8 cellular contexts compared by ENCODE assay signal in the genomic region with DNA sequence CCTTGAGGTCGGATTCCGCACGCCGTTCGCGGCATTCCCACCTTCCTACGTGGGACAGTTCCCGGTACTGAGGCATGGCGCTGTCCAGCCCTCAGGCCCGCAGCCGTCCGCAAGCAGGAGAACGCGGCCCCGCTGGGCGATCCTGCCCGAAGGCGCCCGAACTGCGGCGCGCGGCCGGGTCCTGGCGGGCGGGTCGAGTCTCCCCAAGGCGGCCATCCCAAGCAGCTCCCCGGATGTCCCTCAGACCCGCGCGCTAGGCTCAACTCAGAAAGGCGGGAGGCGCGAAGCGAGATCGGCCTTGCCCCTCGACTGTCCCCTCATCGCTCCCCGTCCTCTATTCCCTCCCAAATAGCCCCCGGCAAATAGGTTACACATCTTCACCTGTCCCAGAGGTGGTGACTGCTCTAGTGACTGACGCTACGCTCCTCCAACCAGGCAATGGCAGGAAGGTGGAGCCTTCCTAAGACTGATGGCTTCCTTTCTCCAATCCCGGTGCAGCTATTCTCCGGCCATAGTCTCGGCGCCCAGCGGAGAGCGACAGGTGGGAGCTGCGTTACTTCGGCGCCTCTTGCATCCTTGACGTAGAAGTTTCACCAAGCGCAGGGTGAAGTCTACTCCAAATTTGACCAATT. TPM values are rescaled to one million over a fixed set of nuclear protein-coding genes. Genes with fewer than 3 reads are reported as not detected.
DNase-seq lines count a peak whose midpoint lies in the region; ATAC-seq and TF ChIP-seq lines count a peak whose summit lies in the region.

No MANE protein-coding gene starts in this region.

- WGBS in aorta, 2 donors = 0% methylated on average over 54 of the region's 54 CpGs

- H3K27ac ChIP-seq in rectal smooth muscle tissue (ENCODE audit: low read depth, low read length) = peak overlapping the region; percentile 84
- H3K27ac ChIP-seq in aorta (ENCODE audit: low read depth in 1 of 2, low read length in 2 of 2) = peak overlapping the region in 1 of 2 donors; percentile 84

- DNase-seq in NCI-H2029 (lab: John Stamatoyannopoulos, UW) (peak; percentile 92), T-helper 9 cell (peak; percentile 76), astrocyte of the cerebellum (ENCODE audit: low read depth) (peak; percentile 95), hippocampal formation (lab: John Stamatoyannopoulos, UW) (peak; percentile 96), aorta (peak; percentile 92 to 95)

- H3K36me3 ChIP-seq in rectal smooth muscle tissue (ENCODE audit: control insufficient read depth, insufficient read depth, low read length) = peaks cover 2% of the 10 kb centered on the region
- H3K36me3 ChIP-seq in aorta (ENCODE audit: control insufficient read depth in 1 of 2, insufficient read depth in 2 of 2, low read length in 1 of 2) = no peaks in the 10 kb centered on the region

- H3K4me3 ChIP-seq in astrocyte of the cerebellum (ENCODE audit: low read depth, low read length) (peak overlapping the region; percentile 98), rectal smooth muscle tissue (ENCODE audit: low read length) (peak overlapping the region; percentile 96), aorta (ENCODE audit: low read length in 2 of 2) (peak overlapping the region; percentile 49 to 73)

- TF ChIP-seq CTCF in astrocyte of the cerebellum (IDR thresholded peaks at IDR 0.05; ENCODE audit: low read depth, low read length, missing control alignments) = no peak

- H3K9me3 ChIP-seq in aorta (ENCODE audit: control insufficient read depth, low read length) = no peaks in the 10 kb centered on the region

- H3K4me1 ChIP-seq in rectal smooth muscle tissue (ENCODE audit: control insufficient read depth, insufficient read depth, low read length) = peaks cover 14% of the 10 kb centered on the region
- peaks cover 0 to 3% of the 10 kb centered on the region in 2 donors for H3K4me1 ChIP-seq in aorta (ENCODE audit: control insufficient read depth in 1 of 2, insufficient read depth in 2 of 2, low read length in 2 of 2)

- peak overlapping the region; percentile 74 for H3K9ac ChIP-seq in rectal smooth muscle tissue (ENCODE audit: low read length)

- no peaks in the 10 kb centered on the region for H3K27me3 ChIP-seq in rectal smooth muscle tissue (ENCODE audit: control insufficient read depth, insufficient read depth, low read length)
- no peaks in the 10 kb centered on the region for H3K27me3 ChIP-seq in aorta (ENCODE audit: control insufficient read depth in 1 of 2, insufficient read depth in 2 of 2, low read length in 1 of 2)

- in situ Hi-C loops in astrocyte of the cerebellum (cut with HindIII; ENCODE audit: low sequenced_read_pairs) = no loop called here

- intact Hi-C loops in aorta (cut with DNase I) = loop anchor here in 1 of 2 donors (2.0 to 10.0 kb wide), 4 partner anchors 146 to 314 kb away; a partner anchor contains a TSS

- peak; percentile 77 for ATAC-seq in GM18511 (IDR thresholded peaks at IDR 0.05; ENCODE audit: unreplicated experiment)
- ATAC-seq in HG02981 (IDR thresholded peaks at IDR 0.05; ENCODE audit: unreplicated experiment) = peak; percentile 63
- peak; percentile 94 for ATAC-seq in aorta (ENCODE audit: low FRiP score)

RNA-seq across cellular contexts. Expression of a gene that starts 0.8 kb away (rescaled TPM):
- total RNA-seq in aorta = 100 to 1,000 TPM; 112 to 138 TPM
- 10 to 100 TPM; 17.0 to 77.2 TPM for polyA plus RNA-seq in aorta

RNA-seq across cellular contexts. Expression of a gene that starts 40.9 kb away (rescaled TPM):
- not detected for total RNA-seq in aorta
- polyA plus RNA-seq in aorta = not detected

RNA-seq across cellular contexts. Expression of a gene that starts 54.4 kb away (rescaled TPM):
- 10 to 100 TPM; 14.5 to 30.2 TPM for total RNA-seq in aorta
- polyA plus RNA-seq in aorta = 1 to 10 TPM; 2.0 to 2.3 TPM
